Comparison of ENCODE assay signal across 12 cellular contexts in the genomic region with DNA sequence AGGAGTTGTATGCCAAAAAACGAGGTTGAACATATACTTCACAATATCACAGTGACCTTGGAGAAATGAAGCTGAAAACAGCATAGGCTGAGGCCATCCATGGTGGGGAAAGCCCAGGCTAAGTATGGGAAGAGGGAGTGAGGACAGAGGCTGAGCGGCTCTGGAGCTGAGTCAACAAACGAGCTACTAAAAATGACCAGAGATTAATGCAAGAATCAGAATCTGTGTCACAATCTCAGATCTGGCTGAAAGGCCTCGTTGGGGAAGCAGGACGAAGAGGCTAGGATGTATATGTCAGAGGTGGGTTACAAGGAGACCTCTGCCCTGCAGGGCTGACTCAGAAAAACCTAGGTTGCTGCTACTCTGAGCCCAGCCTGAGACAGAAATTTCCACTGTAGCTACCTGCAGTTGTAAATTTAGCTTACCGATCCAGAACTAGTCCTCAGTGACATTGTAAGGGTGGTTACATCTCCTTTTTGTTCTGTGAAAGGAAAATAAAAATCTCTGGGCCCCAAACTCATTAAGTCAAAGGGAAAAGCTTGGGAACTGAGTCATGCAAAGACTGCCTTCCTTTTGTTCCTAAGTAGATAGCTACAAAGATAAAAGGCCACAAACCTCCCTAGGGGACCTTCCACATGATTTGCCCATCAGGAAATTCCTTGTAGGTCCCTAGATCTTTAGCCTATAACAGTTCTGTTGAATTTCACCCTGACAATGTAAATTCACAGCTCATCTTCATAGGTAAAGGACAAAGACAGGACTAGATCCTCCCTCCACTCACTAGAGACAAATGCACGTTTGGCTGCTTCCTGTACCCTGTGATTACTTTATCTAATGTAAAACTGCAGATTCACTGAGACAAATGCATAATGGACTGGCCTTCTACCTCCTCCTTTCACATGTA. TPM values are rescaled to one million over a fixed set of nuclear protein-coding genes. Genes with fewer than 3 reads are reported as not detected.
A peak's percentile ranks its signal among the peaks of the same experiment; 100 is the strongest.
DNase-seq lines count a peak whose midpoint lies in the region; ATAC-seq, FAIRE-seq and TF ChIP-seq lines count a peak whose summit lies in the region.
"Had no signal": no experiment of that assay in that cellular context is flagged by ENCODE, and none has a peak within 500 bp of the region (broad histone marks: within the 10 kb centered on the region; RNA-seq: fewer than 3 reads in every experiment).

No MANE protein-coding gene starts in this region.

- H3K4me2 ChIP-seq in BLaER1 treated with 17β-estradiol and CSF1 and Interleukin-3, amounts not matched to agents 10 nM and 100 nM, result peak overlapping the region; percentile 2 to 94 (median 35); a peak in 18 of 22 replicates

- H3K4me1 ChIP-seq in BLaER1 treated with 17β-estradiol and CSF1 and Interleukin-3, amounts not matched to agents 10 nM and 100 nM, result peaks cover 19 to 48% (median 33%) of the 10 kb centered on the region in 10 experiments
- H3K4me1 ChIP-seq in adipocyte (ENCODE audit: control insufficient read depth, insufficient read depth, low read length), result peaks cover 20% of the 10 kb centered on the region

- DNase-seq in HT1080 (ENCODE audit: low read depth) (peak; percentile 52), adipocyte (ENCODE audit: low read depth) (peak; percentile 48), iPS DF 4.7 (ENCODE audit: extremely low read depth, low spot score) (peak; percentile 88), H54 (ENCODE audit: insufficient read length, low spot score) (no peak), NCI-H146 (lab: John Stamatoyannopoulos, UW) (no peak), UCSD-AML1 (lab: John Stamatoyannopoulos, UW; ENCODE audit: unreplicated experiment) (no peak)
- DNase-seq: activated CD4-positive, alpha-beta T cell treated with anti-CD3 and anti-CD28 coated beads for 48 hours; CD4-positive, alpha-beta T cell; kidney glomerular epithelial cell had no signal

- no peak for TF ChIP-seq POLR2A in H54 (IDR thresholded peaks at IDR 0.05; ENCODE audit: low read depth, low read length)

- no peak for FAIRE-seq in H54 (lab: Jason Lieb, UNC)
- FAIRE-seq: endometrium had no signal

- H3K9me3 ChIP-seq in BLaER1 treated with 17β-estradiol and CSF1 and Interleukin-3, amounts not matched to agents 10 nM and 100 nM (replicated peaks in 1 of 11), result peaks cover 0 to 13% (median 0%) of the 10 kb centered on the region in 11 experiments; a peak in 8 of 22 replicates
- H3K9me3 ChIP-seq in adipocyte (ENCODE audit: control insufficient read depth, low read length), result no peaks in the 10 kb centered on the region

- no peaks in the 10 kb centered on the region for H4K20me1 ChIP-seq in BLaER1 treated with 17β-estradiol and CSF1 and Interleukin-3, amounts not matched to agents 10 nM and 100 nM

- ATAC-seq in GM18873 (IDR thresholded peaks at IDR 0.05; ENCODE audit: low FRiP score, unreplicated experiment), result no peak

- no peaks in the 10 kb centered on the region for H3K36me3 ChIP-seq in BLaER1 treated with 17β-estradiol and CSF1 and Interleukin-3, amounts not matched to agents 10 nM and 100 nM
- no peaks in the 10 kb centered on the region for H3K36me3 ChIP-seq in adipocyte (ENCODE audit: control insufficient read depth, insufficient read depth, low read length, severe bottlenecking)

- no peak overlapping the region for H3K4me3 ChIP-seq in BLaER1 treated with 17β-estradiol and CSF1 and Interleukin-3, amounts not matched to agents 10 nM and 100 nM
- H3K4me3 ChIP-seq in adipocyte (ENCODE audit: low read length), result no peak overlapping the region

- no peaks in the 10 kb centered on the region for H3K27me3 ChIP-seq in BLaER1 treated with 17β-estradiol and CSF1 and Interleukin-3, amounts not matched to agents 10 nM and 100 nM
- no peaks in the 10 kb centered on the region for H3K27me3 ChIP-seq in adipocyte (replicated peaks; ENCODE audit: control insufficient read depth, insufficient read depth, low read length)

- H3K27ac ChIP-seq in BLaER1 treated with 17β-estradiol and CSF1 and Interleukin-3, amounts not matched to agents 10 nM and 100 nM, result peak overlapping the region in 1 of 11 experiments; percentile 49; a peak in 2 of 22 replicates

- 0 out of 22 replicates have a peak overlapping the region, but pooled peaks of 1 of the 11 experiments have one; percentile 8 for H3K9ac ChIP-seq in BLaER1 treated with 17β-estradiol and CSF1 and Interleukin-3, amounts not matched to agents 10 nM and 100 nM
- H3K9ac ChIP-seq in adipocyte (ENCODE audit: low read length), result no peak overlapping the region

RNA-seq across cellular contexts. Expression of gene TUBB2A, which starts 8.5 kb away (rescaled TPM):
- 106 and 118 TPM in 2 replicates for total RNA-seq in HT1080 (2014; rRNA removed; shearing (Covaris generic))
- 62.3 and 70.3 TPM in 2 replicates for polyA plus RNA-seq in HT1080 (2015; cell fraction: cytosol; rRNA removed)
- 65.7 and 67.4 TPM in 2 replicates for polyA plus RNA-seq in HT1080 (2015; cell fraction: nucleus; rRNA removed)

RNA-seq across cellular contexts. Expression of gene BPHL, which starts 47.4 kb away (rescaled TPM):
- total RNA-seq in HT1080 (2014; rRNA removed; shearing (Covaris generic)), result 4.6 and 8.0 TPM in 2 replicates
- polyA plus RNA-seq in HT1080 (2015; cell fraction: cytosol; rRNA removed), result 4.8 and 5.1 TPM in 2 replicates
- 13.6 and 18.5 TPM in 2 replicates for polyA plus RNA-seq in HT1080 (2015; cell fraction: nucleus; rRNA removed)

Comparison
In these comparisons a context has a peak if more than half of its experiments do, and no peak if none do; other contexts are left out.
1. DNase-seq: peak in HT1080 (single experiment), adipocyte (single experiment) and iPS DF 4.7 (single experiment); none in H54 (single experiment), NCI-H146 (single experiment) and UCSD-AML1 (single experiment).